Comparison of ENCODE assay signal across 8 cellular contexts in genomic region chr13:48595330-48596127, GRCh38. TPM values are rescaled to one million over a fixed set of nuclear protein-coding genes. Genes with fewer than 3 reads are reported as not detected.
DNase-seq lines count a peak whose midpoint lies in the region; TF ChIP-seq lines count a peak whose summit lies in the region.

No MANE protein-coding gene starts in this region.

- peak; percentile 77 for TF ChIP-seq CTCF in HFFc6 (IDR thresholded peaks at IDR 0.05)
- TF ChIP-seq CTCF in fibroblast of mammary gland (conservative IDR thresholded peaks at IDR 0.05; ENCODE audit: control insufficient read depth, insufficient read depth, low read depth, low read length), result peak; percentile 80

- DNase-seq in NCI-H1105 treated with DMSO at 0.1 percent for 48 hours (lab: John Stamatoyannopoulos, UW), result peak; percentile 21
- DNase-seq in NCI-H1105 (lab: John Stamatoyannopoulos, UW), result no peak
- DNase-seq in HFFc6, result peak; percentile 59
- DNase-seq in NCI-H69 (lab: John Stamatoyannopoulos, UW), result peak; percentile 49
- peak; percentile 21 for DNase-seq in activated T-cell treated with anti-CD3 and anti-CD28 coated beads for 48 hours (ENCODE audit: low read depth)
- peak; percentile 74 for DNase-seq in fibroblast of mammary gland (ENCODE audit: low read depth)
- DNase-seq in non-pigmented ciliary epithelial cell (ENCODE audit: low read depth), result peak; percentile 41
- DNase-seq in ureter (ENCODE audit: low spot score), result peak; percentile 66

- peaks cover 3% of the 10 kb centered on the region for H3K4me1 Mint-ChIP-seq in HFFc6 (ENCODE audit: low read depth)

- H3K27me3 Mint-ChIP-seq in HFFc6 (ENCODE audit: insufficient read depth), result peaks cover 35% of the 10 kb centered on the region

- H3K27ac Mint-ChIP-seq in HFFc6, result no peak overlapping the region

- no peaks in the 10 kb centered on the region for H3K9me3 Mint-ChIP-seq in HFFc6

- H3K36me3 Mint-ChIP-seq in HFFc6 (ENCODE audit: low read depth), result no peaks in the 10 kb centered on the region

- no peak overlapping the region for H3K4me3 Mint-ChIP-seq in HFFc6

- no peak overlapping the region for H3K4me3 ChIP-seq in fibroblast of mammary gland (ENCODE audit: control insufficient read depth, low read depth, low read length)

RNA-seq across cellular contexts. Expression of gene CYSLTR2, which starts 58.2 kb away (rescaled TPM):
- not detected for total RNA-seq in HFFc6 (2021; fragmentation: NEBNext Ultra II Directional; extraction: Animal tissue kit (Norgen Biotek cat#: 25700))
- 0.23 TPM for total RNA-seq in ureter
